Comparison of ENCODE assay signal across 16 cellular contexts in genomic region chrX:43064096-43064495, GRCh38.
A peak's percentile ranks its signal among the peaks of the same experiment; 100 is the strongest.
DNase-seq lines count a peak whose midpoint lies in the region; FAIRE-seq and TF ChIP-seq lines count a peak whose summit lies in the region.
"Had no signal": no experiment of that assay in that cellular context is flagged by ENCODE, and none has a peak within 500 bp of the region (broad histone marks: within the 10 kb centered on the region; RNA-seq: fewer than 3 reads in every experiment).

No MANE protein-coding gene starts in this region.

- H4K20me1 ChIP-seq in mammary epithelial cell (ENCODE audit: insufficient read depth, low read length) (no peaks in the 10 kb centered on the region), astrocyte (ENCODE audit: insufficient read depth, low read length) (no peaks in the 10 kb centered on the region)

- H3K27me3 Mint-ChIP-seq in astrocyte (ENCODE audit: low read depth, unreplicated experiment) (no peaks in the 10 kb centered on the region), nephron progenitor cell (ENCODE audit: low read depth, poor library complexity) (no peaks in the 10 kb centered on the region)
- H3K27me3 Mint-ChIP-seq: CD4-positive, CD25-positive, alpha-beta regulatory T cell had no signal

- no TSS peak for BruUV-seq in mammary epithelial cell (replicated peaks; lab: Mats Ljungman, UMichigan)

- TF ChIP-seq POLR2A in breast epithelium (IDR thresholded peaks at IDR 0.05): no peak

- CTCF ChIA-PET in mammary epithelial cell (lab: Charles Lee; ENCODE audit: low non-redundant PET): no interaction called here

- H3K36me3 Mint-ChIP-seq in astrocyte (ENCODE audit: low read depth, unreplicated experiment) (no peaks in the 10 kb centered on the region), nephron progenitor cell (ENCODE audit: low read depth) (no peaks in the 10 kb centered on the region)
- H3K36me3 Mint-ChIP-seq: CD4-positive, CD25-positive, alpha-beta regulatory T cell had no signal

- no peak overlapping the region for H3K27ac Mint-ChIP-seq in astrocyte (ENCODE audit: unreplicated experiment)
- H3K27ac Mint-ChIP-seq in nephron progenitor cell: no peak overlapping the region
- H3K27ac Mint-ChIP-seq: CD4-positive, CD25-positive, alpha-beta regulatory T cell had no signal

- H3K4me1 ChIP-seq in mammary epithelial cell (ENCODE audit: insufficient read depth, low read length): no peaks in the 10 kb centered on the region
- no peaks in the 10 kb centered on the region for H3K4me1 ChIP-seq in breast epithelium
- H3K4me1 ChIP-seq in astrocyte (ENCODE audit: insufficient read depth, low read length): no peaks in the 10 kb centered on the region
- H3K4me1 ChIP-seq: BLaER1 treated with 17β-estradiol and CSF1 and Interleukin-3, amounts not matched to agents 10 nM and 100 nM had no signal

- dilution Hi-C loops in mammary epithelial cell (cut with HindIII; ENCODE audit: low sequenced_read_pairs): no loop called here

- H3K4me1 Mint-ChIP-seq in astrocyte (ENCODE audit: low read depth, unreplicated experiment): peaks cover 2% of the 10 kb centered on the region
- H3K4me1 Mint-ChIP-seq in nephron progenitor cell: peaks cover 5% of the 10 kb centered on the region

- in situ Hi-C loops in mammary epithelial cell (cut with MboI; ENCODE audit: low sequenced_read_pairs in 2 of 2): no loop called here

- H3K4me3 Mint-ChIP-seq in astrocyte (ENCODE audit: unreplicated experiment) (no peak overlapping the region), nephron progenitor cell (no peak overlapping the region)
- H3K4me3 Mint-ChIP-seq: CD4-positive, CD25-positive, alpha-beta regulatory T cell had no signal

- intact Hi-C loops in mammary epithelial cell (cut with micrococcal nuclease): no loop called here
- intact Hi-C loops in breast epithelium (cut with DNase I; ENCODE audit: low total_unique reads): no loop called here

- H3K36me3 ChIP-seq in mammary epithelial cell (ENCODE audit: insufficient read depth, low read length) (no peaks in the 10 kb centered on the region), breast epithelium (no peaks in the 10 kb centered on the region), astrocyte (ENCODE audit: insufficient read depth, low read length) (no peaks in the 10 kb centered on the region)
- H3K36me3 ChIP-seq: BLaER1 treated with 17β-estradiol and CSF1 and Interleukin-3, amounts not matched to agents 10 nM and 100 nM had no signal

- DNase-seq in mammary epithelial cell (peak; percentile 58), breast epithelium (ENCODE audit: low spot score in 2 of 2) (no peak), astrocyte (ENCODE audit: low read depth) (no peak), glomerular visceral epithelial cell (ENCODE audit: extremely low spot score) (peak; percentile 0), NCI-H146 (lab: John Stamatoyannopoulos, UW) (no peak), NCI-H128 (lab: John Stamatoyannopoulos, UW; ENCODE audit: unreplicated experiment) (no peak), ureter (ENCODE audit: low spot score) (no peak), nephron progenitor cell (no peak)
- DNase-seq: CD4-positive, CD25-positive, alpha-beta regulatory T cell; DMS 273 treated with DMSO at 0.1 percent for 48 hours; GM23248 had no signal

- H2AFZ ChIP-seq in mammary epithelial cell (ENCODE audit: low read depth, low read length) (no peak overlapping the region), astrocyte (ENCODE audit: low read depth, low read length) (no peak overlapping the region)
- H2AFZ ChIP-seq: GM23248 had no signal

- H3K79me2 ChIP-seq in mammary epithelial cell (ENCODE audit: insufficient read depth, low read length) (no peaks in the 10 kb centered on the region), astrocyte (ENCODE audit: insufficient read depth, low read length) (no peaks in the 10 kb centered on the region)

- WGBS in mammary epithelial cell (ENCODE audit: low coverage, missing lambda C conversion rate): 45% methylated on average over 1 of the region's 1 CpG

- H3K9me3 Mint-ChIP-seq in astrocyte (ENCODE audit: unreplicated experiment): no peaks in the 10 kb centered on the region
- peaks cover 5% of the 10 kb centered on the region for H3K9me3 Mint-ChIP-seq in nephron progenitor cell

- no peak overlapping the region for H3K4me2 ChIP-seq in mammary epithelial cell (ENCODE audit: insufficient read depth, low read depth, low read length)
- H3K4me2 ChIP-seq in astrocyte (ENCODE audit: low read length): no peak overlapping the region
- H3K4me2 ChIP-seq: BLaER1 treated with 17β-estradiol and CSF1 and Interleukin-3, amounts not matched to agents 10 nM and 100 nM had no signal

- H3K9me3 ChIP-seq in mammary epithelial cell (replicated peaks; ENCODE audit: insufficient read depth, low read length) (no peaks in the 10 kb centered on the region), breast epithelium (no peaks in the 10 kb centered on the region), astrocyte (ENCODE audit: insufficient read depth, low read depth, low read length) (no peaks in the 10 kb centered on the region)

- H3K9ac ChIP-seq in mammary epithelial cell (ENCODE audit: insufficient read depth, low read length): no peak overlapping the region
- H3K9ac ChIP-seq in astrocyte (ENCODE audit: low read length): no peak overlapping the region
- H3K9ac ChIP-seq: BLaER1 treated with 17β-estradiol and CSF1 and Interleukin-3, amounts not matched to agents 10 nM and 100 nM; GM23248 had no signal

- H3K27me3 ChIP-seq in mammary epithelial cell (ENCODE audit: insufficient read depth, low read length): no peaks in the 10 kb centered on the region
- peaks cover 0 to 14% of the 10 kb centered on the region in 2 donors for H3K27me3 ChIP-seq in breast epithelium
- H3K27me3 ChIP-seq in astrocyte (ENCODE audit: insufficient read depth, low read length): no peaks in the 10 kb centered on the region

- no peak overlapping the region for H3K4me3 ChIP-seq in mammary epithelial cell (replicated peaks in 1 of 3; ENCODE audit: insufficient read depth in 1 of 3, low read depth in 2 of 3, low read length in 3 of 3)
- H3K4me3 ChIP-seq in breast epithelium: no peak overlapping the region
- no peak overlapping the region for H3K4me3 ChIP-seq in astrocyte (ENCODE audit: insufficient read depth, low read depth, low read length)
- H3K4me3 ChIP-seq: BLaER1 treated with 17β-estradiol and CSF1 and Interleukin-3, amounts not matched to agents 10 nM and 100 nM; GM12878; GM23248 had no signal

- TF ChIP-seq CTCF in mammary epithelial cell (conservative IDR thresholded peaks at IDR 0.05 in 1 of 2, IDR thresholded peaks at IDR 0.05 in 1 of 2; ENCODE audit: extremely low read depth in 1 of 2, insufficient read depth in 1 of 2, low read depth in 1 of 2, low read length in 2 of 2): peak in 1 of 2 donors; percentile 2
- TF ChIP-seq CTCF in breast epithelium (IDR thresholded peaks at IDR 0.05): no peak
- no peak for TF ChIP-seq CTCF in astrocyte (IDR thresholded peaks at IDR 0.05; ENCODE audit: insufficient read depth, low read depth, low read length)
- no peak for TF ChIP-seq CTCF in nephron progenitor cell (IDR thresholded peaks at IDR 0.05)

- H3K27ac ChIP-seq in mammary epithelial cell (ENCODE audit: insufficient read depth, low read depth, low read length) (no peak overlapping the region), breast epithelium (no peak overlapping the region), astrocyte (ENCODE audit: low read depth, low read length) (no peak overlapping the region)
- H3K27ac ChIP-seq: 22Rv1; BLaER1 treated with 17β-estradiol and CSF1 and Interleukin-3, amounts not matched to agents 10 nM and 100 nM; GM23248 had no signal

- peak; percentile 89 for FAIRE-seq in astrocyte (lab: Jason Lieb, UNC)
- FAIRE-seq: GM12878, GM18507, H54 had no signal

Comparison
In these comparisons a context has a peak if more than half of its experiments do, and no peak if none do; other contexts are left out.
1. DNase-seq: peak in mammary epithelial cell (single experiment) and glomerular visceral epithelial cell (single experiment); none in breast epithelium (0 of 2), astrocyte (single experiment), NCI-H146 (single experiment), NCI-H128 (single experiment), ureter (single experiment) and nephron progenitor cell (single experiment).